In genomic region chr3:4216974-4217373, GRCh38 we compare ENCODE assay signal across 2 cellular contexts.
A peak's percentile ranks its signal among the peaks of the same experiment; 100 is the strongest.
DNase-seq lines count a peak whose midpoint lies in the region; ATAC-seq, FAIRE-seq and TF ChIP-seq lines count a peak whose summit lies in the region.
"Not testable (repeated sequence)": the region's sequence is repeated elsewhere in the genome, so short reads cannot be mapped to it uniquely, and the experiment has no call there.

No MANE protein-coding gene starts in this region.

- not testable (repeated sequence) for H3K79me2 ChIP-seq in K562 (ENCODE audit: control insufficient read depth, insufficient read depth, low read length)

- not testable (repeated sequence) for H3K36me3 ChIP-seq in HEK293 (ENCODE audit: control insufficient read depth in 2 of 2, insufficient read depth in 1 of 2, low read length in 2 of 2); K562 (ENCODE audit: control insufficient read depth, insufficient read depth, low read length)

- not testable (repeated sequence) for FAIRE-seq in K562 (lab: Jason Lieb, UNC)

- not testable (repeated sequence) for TF ChIP-seq CTCF in HEK293 (tag by site-specific recombination; IDR thresholded peaks at IDR 0.05); K562 (IDR thresholded peaks at IDR 0.05 in 2 of 3, conservative IDR thresholded peaks at IDR 0.05 in 1 of 3; ENCODE audit: insufficient read depth in 2 of 3, low read depth in 1 of 3, low read length in 3 of 3)

- not testable (repeated sequence) for H3K9ac ChIP-seq in K562 (ENCODE audit: insufficient read depth in 1 of 2, low read depth in 2 of 2, low read length in 2 of 2)

- intact Hi-C loops in K562 (cut with micrococcal nuclease), result not testable (repeated sequence)

- H3K9me1 ChIP-seq in K562 (ENCODE audit: control insufficient read depth, insufficient read depth, low read length), result not testable (repeated sequence)

- not testable (repeated sequence) for TF ChIP-seq RAD21 in K562 (CRISPR knock-in tag; conservative IDR thresholded peaks at IDR 0.05 in 1 of 2, IDR thresholded peaks at IDR 0.05 in 1 of 2)

- H3K4me3 ChIP-seq in HEK293 (ENCODE audit: low read depth, low read length); K562: not testable (repeated sequence)

- ATAC-seq in K562, result not testable (repeated sequence)

- not testable (repeated sequence) for H3K27ac ChIP-seq in HEK293 (ENCODE audit: extremely low read depth, low read depth, low read length); K562 (ENCODE audit: extremely low read depth, low read depth, low read length)

- not testable (repeated sequence) for TF ChIP-seq EP300 in K562 (IDR thresholded peaks at IDR 0.05; ENCODE audit: low read length)

- H3K4me1 ChIP-seq in HEK293 (ENCODE audit: control insufficient read depth, insufficient read depth, low read length), result not testable (repeated sequence)
- peaks cover 0 to 16% of the 10 kb centered on the region in 2 experiments; a peak in 3 of 5 replicates for H3K4me1 ChIP-seq in K562 (replicated peaks in 1 of 2; ENCODE audit: control insufficient read depth in 2 of 2, insufficient read depth in 2 of 2, low read length in 2 of 2)

- in situ Hi-C loops in K562 (cut with MboI), result not testable (repeated sequence)

- WGBS in K562 (ENCODE audit: insufficient coverage, low coverage, missing lambda C conversion rate), result 3% methylated on average over 2 of the region's 2 CpGs

- BruUV-seq in K562 (replicated peaks; lab: Mats Ljungman, UMichigan), result not testable (repeated sequence)

- H2AFZ ChIP-seq in K562 (ENCODE audit: low read depth, low read length), result not testable (repeated sequence)

- POLR2A ChIA-PET in HEK293 (lab: Yijun Ruan, JAX), result not testable (repeated sequence)
- POLR2A ChIA-PET in K562 (lab: Yijun Ruan, JAX), result interaction anchor here (0.6 kb wide), 1 partner anchor 18 kb away, joined by 3 read pairs; no protein-coding TSS in a partner anchor

- not testable (repeated sequence) for H4K20me1 ChIP-seq in K562 (replicated peaks; ENCODE audit: control insufficient read depth, insufficient read depth, low read length)

- not testable (repeated sequence) for TF ChIP-seq POLR2A in K562 (conservative IDR thresholded peaks at IDR 0.05)

- not testable (repeated sequence) for H3K4me2 ChIP-seq in K562 (ENCODE audit: insufficient read depth, low read length)

- not testable (repeated sequence) for DNase-seq in K562 (ENCODE audit: extremely low read depth in 1 of 4, low spot score in 3 of 4)

- not testable (repeated sequence) for H3K27me3 ChIP-seq in K562 (ENCODE audit: control insufficient read depth in 2 of 2, insufficient read depth in 2 of 2, low read length in 2 of 2)

- not testable (repeated sequence) for H3K9me3 ChIP-seq in HEK293 (ENCODE audit: control insufficient read depth, insufficient read depth, low read depth, low read length); K562 (replicated peaks; ENCODE audit: control insufficient read depth, insufficient read depth, low read depth, low read length)

- CTCF ChIA-PET in HEK293 (lab: Yijun Ruan, JAX); K562 (lab: Yijun Ruan, JAX; ENCODE audit: low intra/inter-chr PET ratio): not testable (repeated sequence)

TF ChIP-seq in HEK293, 187 proteins besides CTCF, POLR2A, EP300 and RAD21:
- TF ChIP-seq ZNF146 (tag by site-specific recombination; IDR thresholded peaks at IDR 0.05), result peak; percentile 84

TF ChIP-seq in K562, 482 proteins besides CTCF, POLR2A, EP300 and RAD21:
- TF ChIP-seq BCOR (IDR thresholded peaks at IDR 0.05) (peak; percentile 58; the same call in 1 of the 2 replicates), ZNF146 (CRISPR knock-in tag; IDR thresholded peaks at IDR 0.05; ENCODE audit: unreplicated experiment) (peak; percentile 73), KDM1A (IDR thresholded peaks at IDR 0.05) (peak; percentile 27 to 31; a peak in 1 of 4 replicates)
